ENCODE assay signal across 1 cellular context in genomic region chr1:179231923-179232322, GRCh38.
TF ChIP-seq lines count a peak whose summit lies in the region.

No MANE protein-coding gene starts in this region.

TF ChIP-seq in K562, 482 proteins besides CTCF, POLR2A, EP300 and RAD21 (continued from another document):
- TF ChIP-seq SREBF1 (IDR thresholded peaks at IDR 0.05; ENCODE audit: borderline replicate concordance, low read depth, low read length) (no peak), CBFA2T3 (IDR thresholded peaks at IDR 0.05) (0 out of 2 replicates have a peak, but pooled peaks have one; percentile 22), ZNF444 (CRISPR knock-in tag; IDR thresholded peaks at IDR 0.05) (no peak), SETDB1 (IDR thresholded peaks at IDR 0.05; ENCODE audit: low read length) (no peak), MBD2 (IDR thresholded peaks at IDR 0.05; ENCODE audit: borderline replicate concordance, low read depth) (0 out of 2 replicates have a peak, but pooled peaks have one; percentile 12), FOXP4 (CRISPR knock-in tag; IDR thresholded peaks at IDR 0.05; ENCODE audit: borderline replicate concordance) (no peak), HDGF (IDR thresholded peaks at IDR 0.05) (no peak), IFI16 (CRISPR knock-in tag; IDR thresholded peaks at IDR 0.05) (no peak), ZFP30 (CRISPR knock-in tag; IDR thresholded peaks at IDR 0.05; ENCODE audit: borderline replicate concordance) (no peak), ZNF668 (CRISPR knock-in tag; IDR thresholded peaks at IDR 0.05) (no peak), ZNF143 (CRISPR knock-in tag; IDR thresholded peaks at IDR 0.05) (no peak), FOXP1 (CRISPR knock-in tag; IDR thresholded peaks at IDR 0.05) (no peak), ARID1B (IDR thresholded peaks at IDR 0.05) (peak; percentile 41), ATF3 (IDR thresholded peaks at IDR 0.05) (0 out of 2 replicates have a peak, but pooled peaks have one; percentile 31), ATF3 (CRISPR knock-in tag; conservative IDR thresholded peaks at IDR 0.05) (no peak), CTBP1 (IDR thresholded peaks at IDR 0.05; ENCODE audit: borderline replicate concordance) (0 out of 2 replicates have a peak, but pooled peaks have one; percentile 24)
